ENCODE assay signal across 9 cellular contexts in genomic region chr14:35339761-35340406, GRCh38. TPM values are rescaled to one million over a fixed set of nuclear protein-coding genes. Genes with fewer than 3 reads are reported as not detected.
A peak's percentile ranks its signal among the peaks of the same experiment; 100 is the strongest.
DNase-seq lines count a peak whose midpoint lies in the region; ATAC-seq and TF ChIP-seq lines count a peak whose summit lies in the region.
"Had no signal": no experiment of that assay in that cellular context is flagged by ENCODE, and none has a peak within 500 bp of the region (broad histone marks: within the 10 kb centered on the region; RNA-seq: fewer than 3 reads in every experiment).

No MANE protein-coding gene starts in this region.

- no peak overlapping the region for H2BK120ac ChIP-seq in trophoblast cell (ENCODE audit: insufficient read depth, low read length, poor library complexity)

- DNase-seq in activated naive CD8-positive, alpha-beta T cell treated with anti-CD3 and anti-CD28 coated beads, Interleukin-2, amount 10 ng/mL, durations not matched to agents 7 days and 5 days, result peak; percentile 53
- DNase-seq in trophoblast cell, result no peak
- no peak for DNase-seq in nephron progenitor cell
- no peak for DNase-seq in activated T-cell treated with anti-CD3 and anti-CD28 coated beads for 4 hours
- DNase-seq in T-helper 9 cell, result no peak
- no peak for DNase-seq in NCI-H2196 treated with DMSO at 0.1 percent for 48 hours (lab: John Stamatoyannopoulos, UW; ENCODE audit: unreplicated experiment)
- DNase-seq: occipital lobe had no signal

- no peak overlapping the region for H2AFZ ChIP-seq in trophoblast cell (ENCODE audit: insufficient read depth, low read length, poor library complexity)

- peak overlapping the region; percentile 21 for H3K14ac ChIP-seq in trophoblast cell (ENCODE audit: low read length)

- H2BK5ac ChIP-seq in trophoblast cell (ENCODE audit: low read depth, low read length, poor library complexity), result no peak overlapping the region

- no peak overlapping the region for H4K8ac ChIP-seq in trophoblast cell (ENCODE audit: low read depth, low read length)

- no peaks in the 10 kb centered on the region for H3K9me3 Mint-ChIP-seq in activated naive CD8-positive, alpha-beta T cell treated with anti-CD3 and anti-CD28 coated beads, Interleukin-2, amount 10 ng/mL, durations not matched to agents 7 days and 5 days
- no peaks in the 10 kb centered on the region for H3K9me3 Mint-ChIP-seq in nephron progenitor cell

- no peak overlapping the region for H3K23ac ChIP-seq in trophoblast cell (ENCODE audit: low read length)

- H3K79me2 ChIP-seq in trophoblast cell (ENCODE audit: control insufficient read depth, insufficient read depth, low read length, poor library complexity), result peaks cover 8% of the 10 kb centered on the region

- H4K91ac ChIP-seq in trophoblast cell (ENCODE audit: low read depth, low read length), result peak overlapping the region; percentile 44

- no peak overlapping the region for H3K4ac ChIP-seq in trophoblast cell (ENCODE audit: low read depth, low read length)

- no CpG with 5 or more reads among the region's 12 CpGs for WGBS in trophoblast cell (ENCODE audit: extremely low coverage, insufficient coverage, insufficient read length)

- peaks cover 31 to 37% of the 10 kb centered on the region in 2 experiments for H3K4me1 ChIP-seq in trophoblast cell (ENCODE audit: control insufficient read depth in 1 of 2, insufficient read depth in 2 of 2, low read length in 2 of 2)

- H3K36me3 Mint-ChIP-seq in activated naive CD8-positive, alpha-beta T cell treated with anti-CD3 and anti-CD28 coated beads, Interleukin-2, amount 10 ng/mL, durations not matched to agents 7 days and 5 days, result no peaks in the 10 kb centered on the region
- H3K36me3 Mint-ChIP-seq in nephron progenitor cell (ENCODE audit: low read depth), result no peaks in the 10 kb centered on the region

- H3K27me3 Mint-ChIP-seq in activated naive CD8-positive, alpha-beta T cell treated with anti-CD3 and anti-CD28 coated beads, Interleukin-2, amount 10 ng/mL, durations not matched to agents 7 days and 5 days, result no peaks in the 10 kb centered on the region
- peaks cover 4% of the 10 kb centered on the region for H3K27me3 Mint-ChIP-seq in nephron progenitor cell (ENCODE audit: low read depth, poor library complexity)

- TF ChIP-seq CTCF in nephron progenitor cell (IDR thresholded peaks at IDR 0.05), result no peak

- peaks cover 28% of the 10 kb centered on the region for H3K79me1 ChIP-seq in trophoblast cell (ENCODE audit: low read length)

- H3K4me1 Mint-ChIP-seq in activated naive CD8-positive, alpha-beta T cell treated with anti-CD3 and anti-CD28 coated beads, Interleukin-2, amount 10 ng/mL, durations not matched to agents 7 days and 5 days, result peaks cover 33% of the 10 kb centered on the region
- peaks cover 52% of the 10 kb centered on the region for H3K4me1 Mint-ChIP-seq in nephron progenitor cell

- ATAC-seq in GM18502 (IDR thresholded peaks at IDR 0.05; ENCODE audit: poor library complexity, unreplicated experiment) (peak; percentile 66), HG03095 (IDR thresholded peaks at IDR 0.05; ENCODE audit: unreplicated experiment) (peak; percentile 71)
- ATAC-seq in activated naive CD8-positive, alpha-beta T cell treated with anti-CD3 and anti-CD28 coated beads, Interleukin-2, amount 10 ng/mL, durations not matched to agents 7 days and 5 days (ENCODE audit: low read depth), result peak; percentile 73

- no peak overlapping the region for H4K12ac ChIP-seq in trophoblast cell (ENCODE audit: low read depth, low read length)

- H3K27ac ChIP-seq in trophoblast cell (ENCODE audit: low read depth, low read length), result no peak overlapping the region

- H3K9ac ChIP-seq in trophoblast cell (ENCODE audit: low read length), result no peak overlapping the region

- H3K4me3 Mint-ChIP-seq in activated naive CD8-positive, alpha-beta T cell treated with anti-CD3 and anti-CD28 coated beads, Interleukin-2, amount 10 ng/mL, durations not matched to agents 7 days and 5 days, result peak overlapping the region; percentile 60
- H3K4me3 Mint-ChIP-seq in nephron progenitor cell, result no peak overlapping the region

- H2BK12ac ChIP-seq in trophoblast cell (ENCODE audit: low read length), result peak overlapping the region; percentile 16

- no peaks in the 10 kb centered on the region for H3K36me3 ChIP-seq in trophoblast cell (ENCODE audit: control insufficient read depth in 1 of 2, insufficient read depth in 2 of 2, low read length in 2 of 2)

- POLR2A ChIA-PET in activated naive CD8-positive, alpha-beta T cell treated with anti-CD3 and anti-CD28 coated beads, Interleukin-2, amount 10 ng/mL, durations not matched to agents 7 days and 5 days (lab: Charles Lee), result interaction anchor here (0.7 to 5.6 kb wide), 11 partner anchors 12 to 66 kb away, joined by 3 to 50 read pairs (median 4); partner anchors contain the start of genes NFKBIA and PSMA6

- H3K18ac ChIP-seq in trophoblast cell (ENCODE audit: low read length), result no peak overlapping the region

- no peaks in the 10 kb centered on the region for H3K9me3 ChIP-seq in trophoblast cell (ENCODE audit: insufficient read depth, low read depth, low read length)

- H3K27me3 ChIP-seq in trophoblast cell (ENCODE audit: insufficient read depth, low read length), result no peaks in the 10 kb centered on the region

- H3K27ac Mint-ChIP-seq in activated naive CD8-positive, alpha-beta T cell treated with anti-CD3 and anti-CD28 coated beads, Interleukin-2, amount 10 ng/mL, durations not matched to agents 7 days and 5 days, result peak overlapping the region; percentile 94
- no peak overlapping the region for H3K27ac Mint-ChIP-seq in nephron progenitor cell

- no peak overlapping the region for H3K4me3 ChIP-seq in trophoblast cell (ENCODE audit: low read depth, low read length)

- no peak overlapping the region for H3K4me2 ChIP-seq in trophoblast cell (ENCODE audit: low read length)

- H2AK5ac ChIP-seq in trophoblast cell (ENCODE audit: low read length), result peak overlapping the region; percentile 53

RNA-seq across cellular contexts. Expression of gene PSMA6, which starts 47.7 kb away (rescaled TPM):
- total RNA-seq in activated naive CD8-positive, alpha-beta T cell treated with anti-CD3 and anti-CD28 coated beads, Interleukin-2, amount 10 ng/mL, durations not matched to agents 7 days and 5 days, result 100 to 1,000 TPM; 213 to 221 TPM
- polyA plus RNA-seq in trophoblast cell (2013), result 454 and 493 TPM in 2 replicates
